18 cellular contexts compared by ENCODE assay signal in genomic region chr21:31107871-31108270, GRCh38.
DNase-seq lines count a peak whose midpoint lies in the region; ATAC-seq and TF ChIP-seq lines count a peak whose summit lies in the region.
"Had no signal": no experiment of that assay in that cellular context is flagged by ENCODE, and none has a peak within 500 bp of the region (broad histone marks: within the 10 kb centered on the region; RNA-seq: fewer than 3 reads in every experiment).

No MANE protein-coding gene starts in this region.

- no peaks in the 10 kb centered on the region for H3K27me3 Mint-ChIP-seq in activated T-helper 1 cell treated with anti-CD3 and anti-CD28 coated beads, Interleukin-12 subunit alpha, Interleukin-12 subunit beta, Interleukin-2, Interleukin-4 antibody, amounts not matched to agents 30 ng/mL and 10 ng/mL and 1 ng/mL, durations not matched to agents 14 hours and 24 hours and 36 hours (ENCODE audit: insufficient read depth)
- no peaks in the 10 kb centered on the region for H3K27me3 Mint-ChIP-seq in activated CD4-positive, alpha-beta T cell treated with anti-CD3 and anti-CD28 coated beads, Interleukin-2, amount 10 ng/mL, durations not matched to agents 24 days and 14 days

- DNase-seq in left cardiac atrium (no peak), Right ventricle myocardium inferior (ENCODE audit: missing footprints) (no peak), upper lobe of right lung (no peak), HK-2 (ENCODE audit: unreplicated experiment) (no peak), activated gamma-delta T cell (lab: John Stamatoyannopoulos, UW) (no peak)
- no peak for DNase-seq in activated T-helper 1 cell treated with anti-CD3 and anti-CD28 coated beads, Interleukin-12 subunit alpha, Interleukin-12 subunit beta, Interleukin-2, Interleukin-4 antibody, amounts not matched to agents 30 ng/mL and 10 ng/mL and 1 ng/mL, durations not matched to agents 14 hours and 24 hours and 36 hours (ENCODE audit: low spot score)
- DNase-seq in activated CD4-positive, alpha-beta T cell treated with anti-CD3 and anti-CD28 coated beads, Interleukin-2, amount 10 ng/mL, durations not matched to agents 24 days and 14 days, result no peak
- DNase-seq: activated CD8-positive, alpha-beta memory T cell treated with anti-CD3 and anti-CD28 coated beads, Interleukin-2, amount 10 ng/mL, durations not matched to agents 7 days and 5 days; DMS153; foreskin keratinocyte; NCI-H1694 treated with DMSO at 0.1 percent for 48 hours; NCI-H526 treated with DMSO at 0.1 percent for 48 hours; posterior cingulate gyrus; transverse colon had no signal

- no peak overlapping the region for H3K27ac ChIP-seq in upper lobe of right lung
- H3K27ac ChIP-seq: foreskin keratinocyte had no signal

- peaks cover 40% of the 10 kb centered on the region for H3K4me1 Mint-ChIP-seq in activated T-helper 1 cell treated with anti-CD3 and anti-CD28 coated beads, Interleukin-12 subunit alpha, Interleukin-12 subunit beta, Interleukin-2, Interleukin-4 antibody, amounts not matched to agents 30 ng/mL and 10 ng/mL and 1 ng/mL, durations not matched to agents 14 hours and 24 hours and 36 hours (ENCODE audit: low read depth)
- peaks cover 30% of the 10 kb centered on the region for H3K4me1 Mint-ChIP-seq in activated CD4-positive, alpha-beta T cell treated with anti-CD3 and anti-CD28 coated beads, Interleukin-2, amount 10 ng/mL, durations not matched to agents 24 days and 14 days

- intact Hi-C loops in left cardiac atrium (cut with DNase I), result loop anchor here in 1 of 2 donors (5.0 kb wide), 1 partner anchor 74 kb away; no protein-coding TSS in a partner anchor
- intact Hi-C loops in Right ventricle myocardium inferior (cut with DNase I), result no loop called here
- intact Hi-C loops in activated T-helper 1 cell treated with anti-CD3 and anti-CD28 coated beads, Interleukin-12 subunit alpha, Interleukin-12 subunit beta, Interleukin-2, Interleukin-4 antibody, amounts not matched to agents 30 ng/mL and 10 ng/mL and 1 ng/mL, durations not matched to agents 14 hours and 24 hours and 36 hours (cut with micrococcal nuclease), result loop anchor here (2.0 kb wide), 1 partner anchor 73 kb away; no protein-coding TSS in a partner anchor
- intact Hi-C loops in upper lobe of right lung (cut with DNase I), result no loop called here
- intact Hi-C loops in activated CD4-positive, alpha-beta T cell treated with anti-CD3 and anti-CD28 coated beads, Interleukin-2, amount 10 ng/mL, durations not matched to agents 24 days and 14 days (cut with micrococcal nuclease), result loop anchor here (2.0 kb wide), 1 partner anchor 73 kb away; no protein-coding TSS in a partner anchor

- H3K4me3 ChIP-seq in upper lobe of right lung, result no peak overlapping the region
- H3K4me3 ChIP-seq: K562, transverse colon had no signal

- no peaks in the 10 kb centered on the region for H3K27me3 ChIP-seq in upper lobe of right lung
- H3K27me3 ChIP-seq: foreskin keratinocyte, transverse colon had no signal

- peaks cover 7% of the 10 kb centered on the region for H3K9me3 Mint-ChIP-seq in activated T-helper 1 cell treated with anti-CD3 and anti-CD28 coated beads, Interleukin-12 subunit alpha, Interleukin-12 subunit beta, Interleukin-2, Interleukin-4 antibody, amounts not matched to agents 30 ng/mL and 10 ng/mL and 1 ng/mL, durations not matched to agents 14 hours and 24 hours and 36 hours
- H3K9me3 Mint-ChIP-seq in activated CD4-positive, alpha-beta T cell treated with anti-CD3 and anti-CD28 coated beads, Interleukin-2, amount 10 ng/mL, durations not matched to agents 24 days and 14 days, result peaks cover 13% of the 10 kb centered on the region

- no peaks in the 10 kb centered on the region for H3K36me3 ChIP-seq in upper lobe of right lung
- H3K36me3 ChIP-seq: transverse colon had no signal

- TF ChIP-seq CTCF in upper lobe of right lung (IDR thresholded peaks at IDR 0.05), result no peak

- no peak overlapping the region for H3K4me3 Mint-ChIP-seq in activated T-helper 1 cell treated with anti-CD3 and anti-CD28 coated beads, Interleukin-12 subunit alpha, Interleukin-12 subunit beta, Interleukin-2, Interleukin-4 antibody, amounts not matched to agents 30 ng/mL and 10 ng/mL and 1 ng/mL, durations not matched to agents 14 hours and 24 hours and 36 hours
- no peak overlapping the region for H3K4me3 Mint-ChIP-seq in activated CD4-positive, alpha-beta T cell treated with anti-CD3 and anti-CD28 coated beads, Interleukin-2, amount 10 ng/mL, durations not matched to agents 24 days and 14 days
- H3K4me3 Mint-ChIP-seq: activated CD8-positive, alpha-beta memory T cell treated with anti-CD3 and anti-CD28 coated beads, Interleukin-2, amount 10 ng/mL, durations not matched to agents 7 days and 5 days had no signal

- peak overlapping the region; percentile 32 for H3K27ac Mint-ChIP-seq in activated T-helper 1 cell treated with anti-CD3 and anti-CD28 coated beads, Interleukin-12 subunit alpha, Interleukin-12 subunit beta, Interleukin-2, Interleukin-4 antibody, amounts not matched to agents 30 ng/mL and 10 ng/mL and 1 ng/mL, durations not matched to agents 14 hours and 24 hours and 36 hours
- no peak overlapping the region for H3K27ac Mint-ChIP-seq in activated CD4-positive, alpha-beta T cell treated with anti-CD3 and anti-CD28 coated beads, Interleukin-2, amount 10 ng/mL, durations not matched to agents 24 days and 14 days
- H3K27ac Mint-ChIP-seq: activated CD8-positive, alpha-beta memory T cell treated with anti-CD3 and anti-CD28 coated beads, Interleukin-2, amount 10 ng/mL, durations not matched to agents 7 days and 5 days; activated naive CD4-positive, alpha-beta T cell treated with anti-CD3 and anti-CD28 coated beads, Interleukin-2, amount 50 U/mL, for 72 hours had no signal

- H3K9me3 ChIP-seq in upper lobe of right lung, result no peaks in the 10 kb centered on the region
- H3K9me3 ChIP-seq: transverse colon had no signal

- peaks cover 24% of the 10 kb centered on the region for H3K4me1 ChIP-seq in upper lobe of right lung
- H3K4me1 ChIP-seq: foreskin keratinocyte had no signal

- peaks cover 21% of the 10 kb centered on the region for H3K36me3 Mint-ChIP-seq in activated T-helper 1 cell treated with anti-CD3 and anti-CD28 coated beads, Interleukin-12 subunit alpha, Interleukin-12 subunit beta, Interleukin-2, Interleukin-4 antibody, amounts not matched to agents 30 ng/mL and 10 ng/mL and 1 ng/mL, durations not matched to agents 14 hours and 24 hours and 36 hours (ENCODE audit: low read depth)
- H3K36me3 Mint-ChIP-seq in activated CD4-positive, alpha-beta T cell treated with anti-CD3 and anti-CD28 coated beads, Interleukin-2, amount 10 ng/mL, durations not matched to agents 24 days and 14 days (ENCODE audit: low read depth), result peaks cover 27% of the 10 kb centered on the region
- H3K36me3 Mint-ChIP-seq: activated CD8-positive, alpha-beta memory T cell treated with anti-CD3 and anti-CD28 coated beads, Interleukin-2, amount 10 ng/mL, durations not matched to agents 7 days and 5 days had no signal

- ATAC-seq in left cardiac atrium (peak; percentile 38 to 60), Right ventricle myocardium inferior (no peak), HG03442 (IDR thresholded peaks at IDR 0.05; ENCODE audit: unreplicated experiment) (peak; percentile 61), upper lobe of right lung (peak; percentile 86)
- ATAC-seq: activated CD8-positive, alpha-beta memory T cell treated with anti-CD3 and anti-CD28 coated beads, Interleukin-2, amount 10 ng/mL, durations not matched to agents 7 days and 5 days; activated naive CD4-positive, alpha-beta T cell treated with anti-CD3 and anti-CD28 coated beads, Interleukin-2, amount 50 U/mL, for 72 hours; foreskin keratinocyte; HCT116; K562 had no signal

Comparison
In these comparisons a context has a peak if more than half of its experiments do, and no peak if none do; other contexts are left out.
1. intact Hi-C loops: an anchor here in activated T-helper 1 cell treated with anti-CD3 and anti-CD28 coated beads, Interleukin-12 subunit alpha, Interleukin-12 subunit beta, Interleukin-2, Interleukin-4 antibody, amounts not matched to agents 30 ng/mL and 10 ng/mL and 1 ng/mL, durations not matched to agents 14 hours and 24 hours and 36 hours (2.0 kb wide) and activated CD4-positive, alpha-beta T cell treated with anti-CD3 and anti-CD28 coated beads, Interleukin-2, amount 10 ng/mL, durations not matched to agents 24 days and 14 days (2.0 kb wide); none called in Right ventricle myocardium inferior and upper lobe of right lung.